Comparison of ENCODE assay signal across 15 cellular contexts in the genomic region with DNA sequence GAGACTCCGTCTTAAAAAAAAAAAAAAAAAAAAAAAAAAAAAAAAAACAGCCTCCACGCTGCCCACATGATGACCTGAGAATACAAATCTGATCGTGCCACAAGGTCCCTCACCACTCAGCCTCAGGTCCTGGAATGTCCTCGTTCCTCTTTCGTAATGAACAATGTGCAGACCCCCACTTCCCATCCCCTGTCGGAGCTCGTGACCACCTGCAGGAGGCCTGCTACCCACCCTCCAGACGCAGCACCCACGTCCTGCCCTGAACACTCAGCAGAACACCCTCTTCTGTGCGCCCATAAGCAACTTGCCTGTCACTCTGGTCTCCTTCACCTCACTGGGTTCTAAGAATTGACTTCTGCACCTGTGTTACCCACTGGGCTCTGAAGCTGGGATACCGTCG.
DNase-seq lines count a peak whose midpoint lies in the region; ATAC-seq, FAIRE-seq and TF ChIP-seq lines count a peak whose summit lies in the region.
"Had no signal": no experiment of that assay in that cellular context is flagged by ENCODE, and none has a peak within 500 bp of the region (broad histone marks: within the 10 kb centered on the region; RNA-seq: fewer than 3 reads in every experiment).

No MANE protein-coding gene starts in this region.

- no peaks in the 10 kb centered on the region for H3K27me3 Mint-ChIP-seq in T-helper 2 cell treated with Interferon-gamma antibody and Interleukin-4, amounts not matched to agents 5 μg/mL and 100 μg/mL, for 36 hours (ENCODE audit: low read depth)
- peaks cover 4% of the 10 kb centered on the region for H3K27me3 Mint-ChIP-seq in endothelial cell (ENCODE audit: unreplicated experiment)
- peaks cover 51% of the 10 kb centered on the region for H3K27me3 Mint-ChIP-seq in stimulated activated memory B cell treated with anti-CD40 and anti-IgM and Interleukin-4, amounts not matched to agents 10 μg/mL and 1 μg/mL and 100 μg/mL, for 72 hours

- H3K36me3 Mint-ChIP-seq in T-helper 2 cell treated with Interferon-gamma antibody and Interleukin-4, amounts not matched to agents 5 μg/mL and 100 μg/mL, for 36 hours (ENCODE audit: low read depth): peaks cover 13% of the 10 kb centered on the region
- H3K36me3 Mint-ChIP-seq in endothelial cell (ENCODE audit: low read depth, unreplicated experiment): no peaks in the 10 kb centered on the region
- H3K36me3 Mint-ChIP-seq in stimulated activated memory B cell treated with anti-CD40 and anti-IgM and Interleukin-4, amounts not matched to agents 10 μg/mL and 1 μg/mL and 100 μg/mL, for 72 hours: no peaks in the 10 kb centered on the region

- H3K4me3 Mint-ChIP-seq in T-helper 2 cell treated with Interferon-gamma antibody and Interleukin-4, amounts not matched to agents 5 μg/mL and 100 μg/mL, for 36 hours: no peak overlapping the region
- peak overlapping the region; percentile 12 for H3K4me3 Mint-ChIP-seq in endothelial cell (ENCODE audit: unreplicated experiment)
- peak overlapping the region; percentile 50 for H3K4me3 Mint-ChIP-seq in stimulated activated memory B cell treated with anti-CD40 and anti-IgM and Interleukin-4, amounts not matched to agents 10 μg/mL and 1 μg/mL and 100 μg/mL, for 72 hours

- no peak for TF ChIP-seq CTCF in endothelial cell (IDR thresholded peaks at IDR 0.05; ENCODE audit: unreplicated experiment)

- peak; percentile 79 for ATAC-seq in stimulated activated memory B cell treated with anti-CD40 and anti-IgM and Interleukin-4, amounts not matched to agents 10 μg/mL and 1 μg/mL and 100 μg/mL, for 72 hours
- ATAC-seq in GM19395 (IDR thresholded peaks at IDR 0.05; ENCODE audit: unreplicated experiment) (no peak), HG03457 (IDR thresholded peaks at IDR 0.05; ENCODE audit: unreplicated experiment) (no peak)
- ATAC-seq: HCT116 had no signal

- no peak for FAIRE-seq in GM12891 (lab: Jason Lieb, UNC)

- TF ChIP-seq POLR2A in GM12891 (IDR thresholded peaks at IDR 0.05; ENCODE audit: low read depth, low read length): no peak

- H3K4me1 Mint-ChIP-seq in T-helper 2 cell treated with Interferon-gamma antibody and Interleukin-4, amounts not matched to agents 5 μg/mL and 100 μg/mL, for 36 hours (ENCODE audit: low read depth): peaks cover 41% of the 10 kb centered on the region
- peaks cover 6% of the 10 kb centered on the region for H3K4me1 Mint-ChIP-seq in endothelial cell (ENCODE audit: unreplicated experiment)
- peaks cover 38% of the 10 kb centered on the region for H3K4me1 Mint-ChIP-seq in stimulated activated memory B cell treated with anti-CD40 and anti-IgM and Interleukin-4, amounts not matched to agents 10 μg/mL and 1 μg/mL and 100 μg/mL, for 72 hours

- DNase-seq in T-helper 2 cell treated with Interferon-gamma antibody and Interleukin-4, amounts not matched to agents 5 μg/mL and 100 μg/mL, for 36 hours (ENCODE audit: low spot score): no peak
- no peak for DNase-seq in T-helper 2 cell
- no peak for DNase-seq in GM12891 (ENCODE audit: insufficient read length, low spot score)
- no peak for DNase-seq in endothelial cell (ENCODE audit: low spot score)
- DNase-seq in HK-2 (ENCODE audit: unreplicated experiment): no peak
- DNase-seq: COR-L47, KBM-7, NCI-H1092, NCI-H2227 treated with DMSO at 0.1 percent for 48 hours, NCI-H524 treated with DMSO at 0.1 percent for 48 hours, SJCRH30 had no signal

- peaks cover 17% of the 10 kb centered on the region for H3K9me3 Mint-ChIP-seq in T-helper 2 cell treated with Interferon-gamma antibody and Interleukin-4, amounts not matched to agents 5 μg/mL and 100 μg/mL, for 36 hours
- no peaks in the 10 kb centered on the region for H3K9me3 Mint-ChIP-seq in endothelial cell (ENCODE audit: unreplicated experiment)
- peaks cover 2% of the 10 kb centered on the region for H3K9me3 Mint-ChIP-seq in stimulated activated memory B cell treated with anti-CD40 and anti-IgM and Interleukin-4, amounts not matched to agents 10 μg/mL and 1 μg/mL and 100 μg/mL, for 72 hours

- peak overlapping the region; percentile 23 for H3K27ac Mint-ChIP-seq in T-helper 2 cell treated with Interferon-gamma antibody and Interleukin-4, amounts not matched to agents 5 μg/mL and 100 μg/mL, for 36 hours
- H3K27ac Mint-ChIP-seq in endothelial cell (ENCODE audit: unreplicated experiment): no peak overlapping the region
- H3K27ac Mint-ChIP-seq in stimulated activated memory B cell treated with anti-CD40 and anti-IgM and Interleukin-4, amounts not matched to agents 10 μg/mL and 1 μg/mL and 100 μg/mL, for 72 hours: peak overlapping the region; percentile 33

TF ChIP-seq in GM12891, 5 proteins besides CTCF, POLR2A, EP300 and RAD21:
- TF ChIP-seq PAX5 (IDR thresholded peaks at IDR 0.05; ENCODE audit: insufficient read depth, low read length, severe bottlenecking) (no peak), SPI1 (IDR thresholded peaks at IDR 0.05; ENCODE audit: low read depth, low read length) (peak; percentile 25; the same call in 1 of the 2 replicates), POLR2AphosphoS5 (IDR thresholded peaks at IDR 0.05; ENCODE audit: low read depth, low read length) (no peak)
